1 cellular context compared by ENCODE assay signal in the genomic region with DNA sequence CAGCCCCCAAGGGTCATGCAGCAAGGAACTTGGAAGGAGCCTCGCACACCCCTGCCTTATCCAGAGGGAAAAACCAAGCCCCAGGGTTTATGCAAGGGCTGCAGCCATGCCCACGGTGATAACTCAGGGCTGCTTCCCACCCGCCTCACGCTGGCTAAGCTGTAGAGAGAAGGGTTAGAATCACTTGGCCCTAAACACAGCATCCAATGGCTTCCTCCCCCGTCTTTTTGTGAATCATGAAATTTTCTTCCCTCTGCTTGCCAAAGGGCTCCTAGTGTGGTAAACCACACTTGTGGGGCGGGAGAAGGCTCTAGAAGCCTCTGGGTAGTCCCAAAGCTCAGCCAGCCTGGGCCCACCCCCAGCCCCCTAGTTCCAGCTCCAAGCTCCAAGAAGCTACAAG.
TF ChIP-seq lines count a peak whose summit lies in the region.

No MANE protein-coding gene starts in this region.

TF ChIP-seq in IMR-90, 13 proteins besides CTCF, POLR2A, EP300 and RAD21:
- no peak for TF ChIP-seq RFX5 (IDR thresholded peaks at IDR 0.05; ENCODE audit: low read depth, low read length)
- TF ChIP-seq CHD1 (IDR thresholded peaks at IDR 0.05; ENCODE audit: low read depth, low read length), result no peak
- no peak for TF ChIP-seq ELK1 (IDR thresholded peaks at IDR 0.05; ENCODE audit: borderline replicate concordance, low read depth, low read length)
- TF ChIP-seq MXI1 (IDR thresholded peaks at IDR 0.05; ENCODE audit: borderline replicate concordance, low read depth, low read length), result no peak
- TF ChIP-seq FOS (IDR thresholded peaks at IDR 0.05; ENCODE audit: low read depth, low read length), result no peak
- TF ChIP-seq NFE2L2 (IDR thresholded peaks at IDR 0.05; ENCODE audit: low read depth, low read length), result no peak
- no peak for TF ChIP-seq SMC3 (IDR thresholded peaks at IDR 0.05; ENCODE audit: low read depth, low read length)
- TF ChIP-seq CEBPB (IDR thresholded peaks at IDR 0.05; ENCODE audit: low read depth, low read length), result no peak
- no peak for TF ChIP-seq MAZ (IDR thresholded peaks at IDR 0.05; ENCODE audit: borderline replicate concordance, low read depth, low read length)
- TF ChIP-seq USF2 (IDR thresholded peaks at IDR 0.05; ENCODE audit: low read depth, low read length), result no peak
- no peak for TF ChIP-seq RCOR1 (IDR thresholded peaks at IDR 0.05; ENCODE audit: insufficient replicate concordance, low read length)
- TF ChIP-seq BHLHE40 (IDR thresholded peaks at IDR 0.05; ENCODE audit: low read depth, low read length), result no peak
- TF ChIP-seq MAFK (IDR thresholded peaks at IDR 0.05; ENCODE audit: low read depth, low read length), result no peak
TF ChIP-seq in IMR-90: peak in this region for 0.
